ENCODE assay signal across 20 cellular contexts in the genomic region with DNA sequence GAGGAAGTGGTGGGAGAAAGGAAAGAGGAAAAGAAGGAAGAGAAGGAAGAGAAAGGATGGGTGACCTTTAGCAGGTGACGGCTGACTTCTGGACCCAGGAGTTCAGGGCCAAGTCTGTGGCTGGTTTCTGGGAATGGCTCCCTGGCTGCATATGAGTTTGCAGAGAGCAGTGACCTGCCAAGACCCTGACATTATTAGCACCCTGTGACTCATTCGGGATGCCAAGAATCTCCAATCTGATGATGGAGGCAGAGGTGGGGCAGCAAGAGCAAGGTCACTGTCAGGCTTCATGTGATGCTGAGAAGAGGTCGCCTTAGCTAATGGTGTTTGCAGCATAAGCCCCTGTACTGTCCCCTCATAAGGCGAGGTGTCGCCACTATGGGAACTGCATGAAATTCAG. TPM values are rescaled to one million over a fixed set of nuclear protein-coding genes. Genes with fewer than 3 reads are reported as not detected.
"Had no signal": no experiment of that assay in that cellular context is flagged by ENCODE, and none has a peak within 500 bp of the region (broad histone marks: within the 10 kb centered on the region; RNA-seq: fewer than 3 reads in every experiment).

No MANE protein-coding gene starts in this region.

- H3K27ac Mint-ChIP-seq: activated B cell treated with CpG ODN at 0.5 μM for 24 hours; activated CD8-positive, alpha-beta T cell treated with anti-CD3 and anti-CD28 coated beads for 36 hours; activated naive CD4-positive, alpha-beta T cell treated with anti-CD3 and anti-CD28 coated beads, Interleukin-2, amount 50 U/mL, for 72 hours; T-helper 1 cell treated with Interleukin-12 subunit alpha and Interleukin-12 subunit beta and Interleukin-4 antibody, amounts not matched to agents 30 μg/mL and 1 μg/mL, for 36 hours had no signal

- H3K36me3 Mint-ChIP-seq: activated naive CD4-positive, alpha-beta T cell treated with anti-CD3 and anti-CD28 coated beads, Interleukin-2, amount 50 U/mL, for 72 hours had no signal

- H3K4me3 ChIP-seq: colonic mucosa, esophagus squamous epithelium, transverse colon had no signal

- H3K4me1 ChIP-seq: esophagus squamous epithelium, foreskin keratinocyte had no signal

- H3K9me3 Mint-ChIP-seq: activated B cell treated with CpG ODN at 0.5 μM for 24 hours; activated CD8-positive, alpha-beta T cell treated with anti-CD3 and anti-CD28 coated beads for 36 hours; activated naive CD4-positive, alpha-beta T cell treated with anti-CD3 and anti-CD28 coated beads, Interleukin-2, amount 50 U/mL, for 72 hours; neural crest cell; T-helper 1 cell treated with Interleukin-12 subunit alpha and Interleukin-12 subunit beta and Interleukin-4 antibody, amounts not matched to agents 30 μg/mL and 1 μg/mL, for 36 hours had no signal

- H3K27me3 ChIP-seq: colonic mucosa, esophagus squamous epithelium, foreskin keratinocyte, transverse colon had no signal

- H3K9me3 ChIP-seq: colonic mucosa, esophagus squamous epithelium, transverse colon had no signal

- H3K27ac ChIP-seq: colonic mucosa, foreskin keratinocyte had no signal

- H3K4me1 Mint-ChIP-seq: activated B cell treated with CpG ODN at 0.5 μM for 24 hours, neural crest cell had no signal

- H3K4me3 Mint-ChIP-seq: activated B cell treated with CpG ODN at 0.5 μM for 24 hours; activated CD8-positive, alpha-beta T cell treated with anti-CD3 and anti-CD28 coated beads for 36 hours; neural crest cell; T-helper 1 cell treated with Interleukin-12 subunit alpha and Interleukin-12 subunit beta and Interleukin-4 antibody, amounts not matched to agents 30 μg/mL and 1 μg/mL, for 36 hours had no signal

- ATAC-seq: activated CD8-positive, alpha-beta T cell treated with anti-CD3 and anti-CD28 coated beads for 36 hours; activated naive CD4-positive, alpha-beta T cell treated with anti-CD3 and anti-CD28 coated beads, Interleukin-2, amount 50 U/mL, for 72 hours; foreskin keratinocyte had no signal

- H3K27me3 Mint-ChIP-seq: activated B cell treated with CpG ODN at 0.5 μM for 24 hours had no signal

- DNase-seq: activated B cell treated with CpG ODN at 0.5 μM for 24 hours; activated CD4-positive, alpha-beta T cell treated with anti-CD3 and anti-CD28 coated beads for 48 hours; activated CD8-positive, alpha-beta T cell treated with anti-CD3 and anti-CD28 coated beads for 36 hours; activated effector memory CD4-positive, alpha-beta T cell treated with anti-CD3 and anti-CD28 coated beads, Interleukin-2, amount 50 U/mL, for 16 hours; activated T-cell treated with anti-CD3 and anti-CD28 coated beads, Interleukin-2, amount 50 U/mL, for 48 hours; amniotic stem cell; central memory CD4-positive, alpha-beta T cell; colonic mucosa; esophagus squamous epithelium; foreskin keratinocyte; left cardiac atrium; midbrain; stimulated activated CD4-positive, alpha-beta T cell treated with anti-CD3 and anti-CD28 coated beads, Interleukin-15, amount 100 ng/mL, for 24 hours; stimulated activated CD4-positive, alpha-beta T cell treated with anti-CD3 and anti-CD28 coated beads, Interleukin-4, amount 100 ng/mL, for 1 hour; stimulated activated naive CD4-positive, alpha-beta T cell; substantia nigra; transverse colon had no signal

- H3K36me3 ChIP-seq: colonic mucosa had no signal

RNA-seq across cellular contexts. Expression of a gene that starts 42.6 kb away (rescaled TPM):
- total RNA-seq: activated CD8-positive, alpha-beta T cell treated with anti-CD3 and anti-CD28 coated beads for 36 hours had no signal
